1 cellular context compared by ENCODE assay signal in genomic region chr17:7843536-7844291, GRCh38.
TF ChIP-seq lines count a peak whose summit lies in the region.

No MANE protein-coding gene starts in this region.

TF ChIP-seq in GM12878, 131 proteins besides CTCF, POLR2A, EP300 and RAD21 (continues in another document):
- no peak for TF ChIP-seq STAT3 (IDR thresholded peaks at IDR 0.05; ENCODE audit: low read depth, low read length)
- TF ChIP-seq EED (IDR thresholded peaks at IDR 0.05; ENCODE audit: low read depth): peak; percentile 19; the same call in 1 of the 2 replicates
- no peak for TF ChIP-seq JUNB (IDR thresholded peaks at IDR 0.05)
- TF ChIP-seq ZBTB40 (IDR thresholded peaks at IDR 0.05; ENCODE audit: borderline replicate concordance): peak; percentile 16; the same call in 1 of the 2 replicates
- TF ChIP-seq KLF5 (IDR thresholded peaks at IDR 0.05; ENCODE audit: partially characterized antibody): no peak
- no peak for TF ChIP-seq ZNF274 (IDR thresholded peaks at IDR 0.05; ENCODE audit: insufficient read depth, insufficient read length)
- 0 out of 2 replicates have a peak, but pooled peaks have one; percentile 33 for TF ChIP-seq PAX5 (IDR thresholded peaks at IDR 0.05; ENCODE audit: borderline replicate concordance, low read depth, low read length)
- peak; percentile 51; the same call in 1 of the 2 replicates for TF ChIP-seq HDGF (IDR thresholded peaks at IDR 0.05)
- no peak for TF ChIP-seq GABPA (IDR thresholded peaks at IDR 0.05; ENCODE audit: low read depth)
- TF ChIP-seq CEBPZ (IDR thresholded peaks at IDR 0.05; ENCODE audit: low read depth, low read length): no peak
- peak; percentile 94 for TF ChIP-seq CREM (IDR thresholded peaks at IDR 0.05; ENCODE audit: low read depth)
- TF ChIP-seq TAF1 (IDR thresholded peaks at IDR 0.05; ENCODE audit: borderline replicate concordance, low read depth, low read length): peak; percentile 59; the same call in 1 of the 2 replicates
- TF ChIP-seq PBX3 (IDR thresholded peaks at IDR 0.05; ENCODE audit: insufficient replicate concordance, low read depth, low read length): peak; percentile 23
- TF ChIP-seq E2F4 (IDR thresholded peaks at IDR 0.05; ENCODE audit: low read depth, low read length): no peak
- no peak for TF ChIP-seq ZNF217 (IDR thresholded peaks at IDR 0.05)
- TF ChIP-seq CUX1 (IDR thresholded peaks at IDR 0.05; ENCODE audit: insufficient replicate concordance, low read depth, low read length): no peak
- peak; percentile 93 for TF ChIP-seq NKRF (conservative IDR thresholded peaks at IDR 0.05)
- TF ChIP-seq CBX5 (IDR thresholded peaks at IDR 0.05; ENCODE audit: low read depth): no peak
- TF ChIP-seq IRF3 (IDR thresholded peaks at IDR 0.05): no peak
- TF ChIP-seq POLR2AphosphoS2 (IDR thresholded peaks at IDR 0.05; ENCODE audit: low read depth, low read length): peak; percentile 31; the same call in 1 of the 2 replicates
- no peak for TF ChIP-seq HDAC2 (IDR thresholded peaks at IDR 0.05)
- TF ChIP-seq IRF4 (IDR thresholded peaks at IDR 0.05; ENCODE audit: low read depth, low read length): peak; percentile 69; the same call in 1 of the 2 replicates
- no peak for TF ChIP-seq SIX5 (IDR thresholded peaks at IDR 0.05; ENCODE audit: low read depth, low read length, severe bottlenecking)
- TF ChIP-seq NR2C2 (IDR thresholded peaks at IDR 0.05; ENCODE audit: borderline replicate concordance, control insufficient read depth, insufficient read length, low read depth): no peak
- no peak for TF ChIP-seq ZBTB4 (CRISPR knock-in tag; IDR thresholded peaks at IDR 0.05)
- no peak for TF ChIP-seq RUNX3 (IDR thresholded peaks at IDR 0.05; ENCODE audit: low read length)
- TF ChIP-seq USF2 (IDR thresholded peaks at IDR 0.05; ENCODE audit: borderline replicate concordance, low read depth, low read length): peak; percentile 55
